Comparison of ENCODE assay signal across 14 cellular contexts in the genomic region with DNA sequence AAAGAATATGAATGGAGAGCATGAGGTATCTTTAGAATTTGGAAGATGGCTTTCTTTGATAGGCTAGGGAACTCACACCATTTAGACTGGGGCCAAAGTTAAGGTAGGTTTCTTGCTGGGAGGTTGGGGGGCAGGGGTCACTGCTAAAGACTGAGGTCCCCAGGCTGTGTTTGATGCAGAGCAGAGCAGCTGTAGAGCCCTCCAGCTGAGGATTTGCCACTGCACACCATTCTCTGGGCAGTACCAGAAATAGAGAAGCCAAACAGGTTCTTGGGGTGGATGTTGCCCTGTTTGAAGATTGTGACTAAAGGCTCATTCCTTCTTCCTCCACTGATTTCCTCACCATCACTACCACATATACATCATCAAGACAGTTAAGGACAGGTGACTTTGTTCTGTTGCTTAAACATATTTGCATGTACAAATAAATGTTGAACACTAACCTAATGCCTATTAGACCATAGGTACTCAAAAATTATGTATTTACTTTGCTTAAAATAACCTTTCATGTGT.
DNase-seq lines count a peak whose midpoint lies in the region; TF ChIP-seq lines count a peak whose summit lies in the region.
"Had no signal": no experiment of that assay in that cellular context is flagged by ENCODE, and none has a peak within 500 bp of the region (broad histone marks: within the 10 kb centered on the region; RNA-seq: fewer than 3 reads in every experiment).

No MANE protein-coding gene starts in this region.

- H3K4me3 ChIP-seq in DOHH2 (ENCODE audit: low read length), result peak overlapping the region; percentile 65
- H3K4me3 ChIP-seq: K562 had no signal

- no peaks in the 10 kb centered on the region for H3F3A ChIP-seq in DOHH2 (ENCODE audit: control insufficient read depth, insufficient read depth)

- no peaks in the 10 kb centered on the region for H3K9me3 ChIP-seq in DOHH2 (ENCODE audit: control insufficient read depth, insufficient read depth, low read length)

- H4K20me1 ChIP-seq in DOHH2 (ENCODE audit: control insufficient read depth, insufficient read depth, low read depth, low read length), result no peaks in the 10 kb centered on the region

- H3K27me3 ChIP-seq in DOHH2 (ENCODE audit: control insufficient read depth, low read length), result peaks cover 20% of the 10 kb centered on the region

- H3K79me2 ChIP-seq in DOHH2 (ENCODE audit: control insufficient read depth, low read length), result no peaks in the 10 kb centered on the region

- H3K27ac ChIP-seq in DOHH2 (ENCODE audit: low read depth, low read length) (no peak overlapping the region), VCaP (peak overlapping the region; percentile 69)
- H3K27ac ChIP-seq: C4-2B, HL-60 had no signal

- DNase-seq in islet precursor cell, result peak; percentile 55
- no peak for DNase-seq in stimulated activated CD4-positive, alpha-beta T cell treated with anti-CD3 and anti-CD28 coated beads, Interleukin-1b, Interleukin-23, amount 100 ng/mL, for 48 hours
- DNase-seq in NCI-H524 treated with DMSO at 0.1 percent for 48 hours (lab: John Stamatoyannopoulos, UW), result no peak
- no peak for DNase-seq in NCI-H774 (lab: John Stamatoyannopoulos, UW)
- no peak for DNase-seq in activated gamma-delta T cell (lab: John Stamatoyannopoulos, UW)
- DNase-seq: ACHN; CD4-positive, alpha-beta memory T cell; DMS79 treated with DMSO at 0.1 percent for 48 hours; GF-D8 had no signal

- H3K36me3 ChIP-seq in DOHH2 (ENCODE audit: control insufficient read depth, low read length), result no peaks in the 10 kb centered on the region

- peaks cover 59% of the 10 kb centered on the region for H3K4me1 ChIP-seq in DOHH2 (ENCODE audit: control insufficient read depth, low read length)

- no peak for TF ChIP-seq CTCF in DOHH2 (IDR thresholded peaks at IDR 0.05; ENCODE audit: low read depth, low read length, poor library complexity, severe bottlenecking)
- no peak for TF ChIP-seq CTCF in VCaP (conservative IDR thresholded peaks at IDR 0.05)

- no peaks in the 10 kb centered on the region for H3K9me2 ChIP-seq in DOHH2 (replicated peaks; ENCODE audit: control insufficient read depth, low read length)

- peak overlapping the region; percentile 86 for H3K4me2 ChIP-seq in DOHH2 (ENCODE audit: low read length)
